27 cellular contexts compared by ENCODE assay signal in genomic region chr2:58826795-58827194, GRCh38.
"Had no signal": no experiment of that assay in that cellular context is flagged by ENCODE, and none has a peak within 500 bp of the region (broad histone marks: within the 10 kb centered on the region; RNA-seq: fewer than 3 reads in every experiment).

No MANE protein-coding gene starts in this region.

- H3K27ac ChIP-seq: coronary artery, epithelial cell of prostate, esophagus squamous epithelium, gastrocnemius medialis, heart right ventricle, left lung, lower lobe of right lung had no signal

- ATAC-seq: effector memory CD8-positive, alpha-beta T cell; esophagus mucosa; gastrocnemius medialis; heart right ventricle; left cardiac atrium; left lung; left ventricle myocardium superior; lower lobe of right lung; mucosa of descending colon; naive thymus-derived CD8-positive, alpha-beta T cell had no signal

- H3K36me3 ChIP-seq: esophagus squamous epithelium, gastrocnemius medialis, heart right ventricle, left lung, lower lobe of right lung had no signal

- H3K27me3 ChIP-seq: esophagus squamous epithelium, gastrocnemius medialis, heart right ventricle, left lung had no signal

- H3K4me3 ChIP-seq: coronary artery, esophagus squamous epithelium, gastrocnemius medialis, heart right ventricle, left lung, lower lobe of right lung, mucosa of descending colon had no signal

- DNase-seq: dermis blood vessel endothelial cell; effector CD8-positive, alpha-beta T cell; effector memory CD8-positive, alpha-beta T cell; endodermal cell; erythroblast; esophagus squamous epithelium; foreskin fibroblast; foreskin melanocyte; gastrocnemius medialis; glutamatergic neuron; head of caudate nucleus; heart right ventricle; hippocampal formation; left cardiac atrium; left lung; left ventricle myocardium superior; lower lobe of right lung; mesenchymal stem cell; mucosa of descending colon; naive B cell; naive thymus-derived CD8-positive, alpha-beta T cell had no signal

- H3K4me1 ChIP-seq: esophagus squamous epithelium, gastrocnemius medialis, heart right ventricle, left lung, lower lobe of right lung had no signal

- FAIRE-seq: endometrium, islet of Langerhans, keratinocyte had no signal
